In the genomic region with DNA sequence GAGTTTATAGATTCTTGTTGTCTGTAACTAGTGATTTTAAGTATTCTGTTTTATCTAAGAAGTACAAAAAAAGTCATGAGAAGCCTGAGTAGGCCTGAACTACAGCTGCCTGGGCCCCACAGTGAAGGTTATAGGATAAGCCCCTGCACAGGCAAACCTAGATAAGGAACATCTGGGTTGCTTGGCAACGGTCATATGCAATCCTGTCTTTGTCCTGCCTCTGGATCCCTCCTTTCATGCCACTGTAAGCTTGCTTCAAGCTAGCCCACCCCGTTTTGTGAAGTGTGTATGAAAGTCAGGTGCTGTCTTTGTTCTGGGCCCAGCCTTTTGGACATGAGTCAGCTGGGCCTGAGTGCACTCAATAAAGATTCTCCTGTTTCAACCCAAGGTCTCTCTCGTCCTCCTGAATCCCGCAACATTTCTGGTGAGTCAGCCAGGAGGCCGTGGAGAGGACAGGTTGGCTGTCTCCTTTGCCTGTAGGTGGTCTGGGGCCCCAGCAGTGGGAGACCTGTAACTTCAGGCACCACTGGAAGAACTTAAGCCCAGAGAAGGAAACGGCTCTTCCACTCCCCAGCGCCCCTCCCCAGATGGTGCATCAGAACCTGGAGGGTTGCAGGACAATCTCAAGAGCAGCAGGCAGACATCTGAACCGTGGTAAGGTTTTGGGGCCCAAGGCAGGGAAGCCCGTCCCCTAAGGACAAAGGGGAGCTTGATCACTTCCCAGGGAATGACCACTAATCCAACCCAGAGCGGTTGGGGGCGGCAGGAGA, we compare ENCODE assay signal across 1 cellular context.
TF ChIP-seq lines count a peak whose summit lies in the region.

No MANE protein-coding gene starts in this region.

TF ChIP-seq in GM12878, 131 proteins besides CTCF, POLR2A, EP300 and RAD21:
- TF ChIP-seq SMARCA5 (IDR thresholded peaks at IDR 0.05) (no peak), SP1 (IDR thresholded peaks at IDR 0.05; ENCODE audit: low read depth, low read length) (no peak), CBX5 (IDR thresholded peaks at IDR 0.05; ENCODE audit: low read depth) (no peak), HCFC1 (IDR thresholded peaks at IDR 0.05; ENCODE audit: low read length) (no peak), MEF2B (IDR thresholded peaks at IDR 0.05; ENCODE audit: partially characterized antibody, poor library complexity, severe bottlenecking) (no peak), ZNF24 (IDR thresholded peaks at IDR 0.05) (no peak), RUNX3 (IDR thresholded peaks at IDR 0.05; ENCODE audit: low read length) (no peak), PAX5 (IDR thresholded peaks at IDR 0.05; ENCODE audit: borderline replicate concordance, low read depth, low read length) (no peak), KLF5 (IDR thresholded peaks at IDR 0.05; ENCODE audit: partially characterized antibody) (no peak), ZNF274 (IDR thresholded peaks at IDR 0.05; ENCODE audit: insufficient read depth, insufficient read length) (no peak), GABPA (IDR thresholded peaks at IDR 0.05; ENCODE audit: low read depth) (no peak), POLR2AphosphoS5 (IDR thresholded peaks at IDR 0.05; ENCODE audit: low read length) (no peak), SIX5 (IDR thresholded peaks at IDR 0.05; ENCODE audit: low read depth, low read length, severe bottlenecking) (no peak)
- TF ChIP-seq, protein P1, sequence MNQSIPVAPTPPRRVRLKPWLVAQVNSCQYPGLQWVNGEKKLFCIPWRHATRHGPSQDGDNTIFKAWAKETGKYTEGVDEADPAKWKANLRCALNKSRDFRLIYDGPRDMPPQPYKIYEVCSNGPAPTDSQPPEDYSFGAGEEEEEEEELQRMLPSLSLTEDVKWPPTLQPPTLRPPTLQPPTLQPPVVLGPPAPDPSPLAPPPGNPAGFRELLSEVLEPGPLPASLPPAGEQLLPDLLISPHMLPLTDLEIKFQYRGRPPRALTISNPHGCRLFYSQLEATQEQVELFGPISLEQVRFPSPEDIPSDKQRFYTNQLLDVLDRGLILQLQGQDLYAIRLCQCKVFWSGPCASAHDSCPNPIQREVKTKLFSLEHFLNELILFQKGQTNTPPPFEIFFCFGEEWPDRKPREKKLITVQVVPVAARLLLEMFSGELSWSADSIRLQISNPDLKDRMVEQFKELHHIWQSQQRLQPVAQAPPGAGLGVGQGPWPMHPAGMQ (IDR thresholded peaks at IDR 0.05; ENCODE audit: borderline replicate concordance): no peak
- TF ChIP-seq, protein P2, sequence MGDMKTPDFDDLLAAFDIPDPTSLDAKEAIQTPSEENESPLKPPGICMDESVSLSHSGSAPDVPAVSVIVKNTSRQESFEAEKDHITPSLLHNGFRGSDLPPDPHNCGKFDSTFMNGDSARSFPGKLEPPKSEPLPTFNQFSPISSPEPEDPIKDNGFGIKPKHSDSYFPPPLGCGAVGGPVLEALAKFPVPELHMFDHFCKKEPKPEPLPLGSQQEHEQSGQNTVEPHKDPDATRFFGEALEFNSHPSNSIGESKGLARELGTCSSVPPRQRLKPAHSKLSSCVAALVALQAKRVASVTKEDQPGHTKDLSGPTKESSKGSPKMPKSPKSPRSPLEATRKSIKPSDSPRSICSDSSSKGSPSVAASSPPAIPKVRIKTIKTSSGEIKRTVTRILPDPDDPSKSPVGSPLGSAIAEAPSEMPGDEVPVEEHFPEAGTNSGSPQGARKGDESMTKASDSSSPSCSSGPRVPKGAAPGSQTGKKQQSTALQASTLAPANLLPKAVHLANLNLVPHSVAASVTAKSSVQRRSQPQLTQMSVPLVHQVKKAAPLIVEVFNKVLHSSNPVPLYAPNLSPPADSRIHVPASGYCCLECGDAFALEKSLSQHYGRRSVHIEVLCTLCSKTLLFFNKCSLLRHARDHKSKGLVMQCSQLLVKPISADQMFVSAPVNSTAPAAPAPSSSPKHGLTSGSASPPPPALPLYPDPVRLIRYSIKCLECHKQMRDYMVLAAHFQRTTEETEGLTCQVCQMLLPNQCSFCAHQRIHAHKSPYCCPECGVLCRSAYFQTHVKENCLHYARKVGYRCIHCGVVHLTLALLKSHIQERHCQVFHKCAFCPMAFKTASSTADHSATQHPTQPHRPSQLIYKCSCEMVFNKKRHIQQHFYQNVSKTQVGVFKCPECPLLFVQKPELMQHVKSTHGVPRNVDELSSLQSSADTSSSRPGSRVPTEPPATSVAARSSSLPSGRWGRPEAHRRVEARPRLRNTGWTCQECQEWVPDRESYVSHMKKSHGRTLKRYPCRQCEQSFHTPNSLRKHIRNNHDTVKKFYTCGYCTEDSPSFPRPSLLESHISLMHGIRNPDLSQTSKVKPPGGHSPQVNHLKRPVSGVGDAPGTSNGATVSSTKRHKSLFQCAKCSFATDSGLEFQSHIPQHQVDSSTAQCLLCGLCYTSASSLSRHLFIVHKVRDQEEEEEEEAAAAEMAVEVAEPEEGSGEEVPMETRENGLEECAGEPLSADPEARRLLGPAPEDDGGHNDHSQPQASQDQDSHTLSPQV (IDR thresholded peaks at IDR 0.05): no peak
- TF ChIP-seq, protein P3, sequence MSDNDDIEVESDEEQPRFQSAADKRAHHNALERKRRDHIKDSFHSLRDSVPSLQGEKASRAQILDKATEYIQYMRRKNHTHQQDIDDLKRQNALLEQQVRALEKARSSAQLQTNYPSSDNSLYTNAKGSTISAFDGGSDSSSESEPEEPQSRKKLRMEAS (IDR thresholded peaks at IDR 0.05; ENCODE audit: low read depth, low read length): no peak
- TF ChIP-seq, protein P4, sequence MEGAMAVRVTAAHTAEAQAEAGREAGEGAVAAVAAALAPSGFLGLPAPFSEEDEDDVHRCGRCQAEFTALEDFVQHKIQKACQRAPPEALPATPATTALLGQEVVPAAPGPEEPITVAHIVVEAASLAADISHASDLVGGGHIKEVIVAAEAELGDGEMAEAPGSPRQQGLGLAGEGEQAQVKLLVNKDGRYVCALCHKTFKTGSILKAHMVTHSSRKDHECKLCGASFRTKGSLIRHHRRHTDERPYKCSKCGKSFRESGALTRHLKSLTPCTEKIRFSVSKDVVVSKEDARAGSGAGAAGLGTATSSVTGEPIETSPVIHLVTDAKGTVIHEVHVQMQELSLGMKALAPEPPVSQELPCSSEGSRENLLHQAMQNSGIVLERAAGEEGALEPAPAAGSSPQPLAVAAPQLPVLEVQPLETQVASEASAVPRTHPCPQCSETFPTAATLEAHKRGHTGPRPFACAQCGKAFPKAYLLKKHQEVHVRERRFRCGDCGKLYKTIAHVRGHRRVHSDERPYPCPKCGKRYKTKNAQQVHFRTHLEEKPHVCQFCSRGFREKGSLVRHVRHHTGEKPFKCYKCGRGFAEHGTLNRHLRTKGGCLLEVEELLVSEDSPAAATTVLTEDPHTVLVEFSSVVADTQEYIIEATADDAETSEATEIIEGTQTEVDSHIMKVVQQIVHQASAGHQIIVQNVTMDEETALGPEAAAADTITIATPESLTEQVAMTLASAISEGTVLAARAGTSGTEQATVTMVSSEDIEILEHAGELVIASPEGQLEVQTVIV (IDR thresholded peaks at IDR 0.05; ENCODE audit: borderline replicate concordance, partially characterized antibody): no peak
